Comparison of ENCODE assay signal across 1 cellular context in the genomic region with DNA sequence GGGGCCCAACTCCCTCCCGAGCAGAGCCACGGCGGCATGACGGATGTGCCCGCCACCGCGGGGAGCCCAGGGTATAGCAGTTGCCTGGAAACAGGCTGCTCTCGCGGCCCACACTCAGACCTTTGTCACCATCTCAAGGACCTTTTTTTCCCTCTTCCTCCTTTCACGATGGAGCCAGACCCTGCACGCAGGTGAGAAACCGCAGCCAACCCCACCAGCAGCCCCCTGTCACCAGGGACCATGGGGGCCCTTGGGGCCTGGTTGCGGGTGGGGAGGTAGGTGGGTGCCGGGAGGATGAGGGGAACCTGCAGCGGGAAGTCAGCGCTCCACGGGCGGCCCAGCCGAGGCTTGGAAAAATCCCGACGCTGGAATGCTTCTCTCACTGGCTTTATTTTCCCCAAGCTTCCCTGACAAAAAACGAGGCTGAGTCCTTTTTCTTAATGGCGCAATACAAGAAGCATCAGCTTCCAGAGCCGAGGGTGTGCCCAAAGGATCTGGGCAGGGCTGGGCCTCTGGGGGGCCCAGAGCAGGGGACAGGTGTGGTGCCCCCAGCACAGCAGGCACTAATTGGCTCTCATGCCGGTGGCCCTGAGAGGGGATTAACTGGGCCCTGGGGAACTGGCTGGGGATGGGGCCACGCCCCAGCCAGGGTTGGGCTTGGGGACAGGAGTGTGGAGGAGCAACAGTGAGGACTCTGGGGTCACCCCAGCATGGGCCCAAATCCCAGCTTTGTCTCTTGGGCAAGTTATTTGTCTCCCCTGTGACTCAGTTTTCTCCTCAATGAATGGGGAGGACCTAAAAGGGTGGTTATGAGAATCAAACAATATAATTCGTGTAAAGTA.
TF ChIP-seq lines count a peak whose summit lies in the region.

No MANE protein-coding gene starts in this region.

TF ChIP-seq in HepG2, 621 proteins besides CTCF, POLR2A, EP300 and RAD21 (continued from another document and continues in another):
- TF ChIP-seq, protein P1, sequence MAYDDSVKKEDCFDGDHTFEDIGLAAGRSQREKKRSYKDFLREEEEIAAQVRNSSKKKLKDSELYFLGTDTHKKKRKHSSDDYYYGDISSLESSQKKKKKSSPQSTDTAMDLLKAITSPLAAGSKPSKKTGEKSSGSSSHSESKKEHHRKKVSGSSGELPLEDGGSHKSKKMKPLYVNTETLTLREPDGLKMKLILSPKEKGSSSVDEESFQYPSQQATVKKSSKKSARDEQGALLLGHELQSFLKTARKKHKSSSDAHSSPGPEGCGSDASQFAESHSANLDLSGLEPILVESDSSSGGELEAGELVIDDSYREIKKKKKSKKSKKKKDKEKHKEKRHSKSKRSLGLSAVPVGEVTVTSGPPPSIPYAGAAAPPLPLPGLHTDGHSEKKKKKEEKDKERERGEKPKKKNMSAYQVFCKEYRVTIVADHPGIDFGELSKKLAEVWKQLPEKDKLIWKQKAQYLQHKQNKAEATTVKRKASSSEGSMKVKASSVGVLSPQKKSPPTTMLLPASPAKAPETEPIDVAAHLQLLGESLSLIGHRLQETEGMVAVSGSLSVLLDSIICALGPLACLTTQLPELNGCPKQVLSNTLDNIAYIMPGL (CRISPR knock-in tag; IDR thresholded peaks at IDR 0.05; ENCODE audit: borderline replicate concordance in 1 of 2, low read depth in 1 of 2) = no peak; a peak in 1 of 4 replicates
- TF ChIP-seq, protein P2, sequence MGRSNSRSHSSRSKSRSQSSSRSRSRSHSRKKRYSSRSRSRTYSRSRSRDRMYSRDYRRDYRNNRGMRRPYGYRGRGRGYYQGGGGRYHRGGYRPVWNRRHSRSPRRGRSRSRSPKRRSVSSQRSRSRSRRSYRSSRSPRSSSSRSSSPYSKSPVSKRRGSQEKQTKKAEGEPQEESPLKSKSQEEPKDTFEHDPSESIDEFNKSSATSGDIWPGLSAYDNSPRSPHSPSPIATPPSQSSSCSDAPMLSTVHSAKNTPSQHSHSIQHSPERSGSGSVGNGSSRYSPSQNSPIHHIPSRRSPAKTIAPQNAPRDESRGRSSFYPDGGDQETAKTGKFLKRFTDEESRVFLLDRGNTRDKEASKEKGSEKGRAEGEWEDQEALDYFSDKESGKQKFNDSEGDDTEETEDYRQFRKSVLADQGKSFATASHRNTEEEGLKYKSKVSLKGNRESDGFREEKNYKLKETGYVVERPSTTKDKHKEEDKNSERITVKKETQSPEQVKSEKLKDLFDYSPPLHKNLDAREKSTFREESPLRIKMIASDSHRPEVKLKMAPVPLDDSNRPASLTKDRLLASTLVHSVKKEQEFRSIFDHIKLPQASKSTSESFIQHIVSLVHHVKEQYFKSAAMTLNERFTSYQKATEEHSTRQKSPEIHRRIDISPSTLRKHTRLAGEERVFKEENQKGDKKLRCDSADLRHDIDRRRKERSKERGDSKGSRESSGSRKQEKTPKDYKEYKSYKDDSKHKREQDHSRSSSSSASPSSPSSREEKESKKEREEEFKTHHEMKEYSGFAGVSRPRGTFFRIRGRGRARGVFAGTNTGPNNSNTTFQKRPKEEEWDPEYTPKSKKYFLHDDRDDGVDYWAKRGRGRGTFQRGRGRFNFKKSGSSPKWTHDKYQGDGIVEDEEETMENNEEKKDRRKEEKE (IDR thresholded peaks at IDR 0.05) = no peak
- TF ChIP-seq ZNF724P (CRISPR knock-in tag; IDR thresholded peaks at IDR 0.05; ENCODE audit: borderline replicate concordance) (no peak), ZNF782 (CRISPR knock-in tag; IDR thresholded peaks at IDR 0.05; ENCODE audit: borderline replicate concordance) (peak; percentile 27; the same call in 1 of the 2 replicates), KMT2A (CRISPR knock-in tag; IDR thresholded peaks at IDR 0.05) (peak; percentile 49; the same call in 1 of the 2 replicates), ZC3H13 (CRISPR knock-in tag; IDR thresholded peaks at IDR 0.05) (peak; percentile 71; the same call in 1 of the 2 replicates), ZSCAN31 (CRISPR knock-in tag; IDR thresholded peaks at IDR 0.05; ENCODE audit: low read depth) (peak; percentile 70; the same call in 1 of the 2 replicates), SALL1 (CRISPR knock-in tag; IDR thresholded peaks at IDR 0.05) (peak; percentile 65), ZNF10 (CRISPR knock-in tag; IDR thresholded peaks at IDR 0.05; ENCODE audit: borderline replicate concordance, low read depth) (no peak), GFI1 (CRISPR knock-in tag; IDR thresholded peaks at IDR 0.05; ENCODE audit: borderline replicate concordance) (0 out of 2 replicates have a peak, but pooled peaks have one; percentile 39), HNRNPLL (IDR thresholded peaks at IDR 0.05; ENCODE audit: low read depth, low read length, poor library complexity, severe bottlenecking) (peak; percentile 36), ZFX (CRISPR knock-in tag; IDR thresholded peaks at IDR 0.05; ENCODE audit: low read depth) (peak; percentile 49; the same call in 1 of the 2 replicates), ZNF572 (CRISPR knock-in tag; IDR thresholded peaks at IDR 0.05) (peak; percentile 13; the same call in 1 of the 2 replicates), ZNF773 (CRISPR knock-in tag; IDR thresholded peaks at IDR 0.05; ENCODE audit: borderline replicate concordance) (peak; percentile 48; the same call in 1 of the 2 replicates)
- TF ChIP-seq, protein P3, sequence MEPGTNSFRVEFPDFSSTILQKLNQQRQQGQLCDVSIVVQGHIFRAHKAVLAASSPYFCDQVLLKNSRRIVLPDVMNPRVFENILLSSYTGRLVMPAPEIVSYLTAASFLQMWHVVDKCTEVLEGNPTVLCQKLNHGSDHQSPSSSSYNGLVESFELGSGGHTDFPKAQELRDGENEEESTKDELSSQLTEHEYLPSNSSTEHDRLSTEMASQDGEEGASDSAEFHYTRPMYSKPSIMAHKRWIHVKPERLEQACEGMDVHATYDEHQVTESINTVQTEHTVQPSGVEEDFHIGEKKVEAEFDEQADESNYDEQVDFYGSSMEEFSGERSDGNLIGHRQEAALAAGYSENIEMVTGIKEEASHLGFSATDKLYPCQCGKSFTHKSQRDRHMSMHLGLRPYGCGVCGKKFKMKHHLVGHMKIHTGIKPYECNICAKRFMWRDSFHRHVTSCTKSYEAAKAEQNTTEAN (CRISPR knock-in tag; conservative IDR thresholded peaks at IDR 0.05) = 0 out of 2 replicates have a peak, but pooled peaks have one; percentile 36
- TF ChIP-seq, protein P4, sequence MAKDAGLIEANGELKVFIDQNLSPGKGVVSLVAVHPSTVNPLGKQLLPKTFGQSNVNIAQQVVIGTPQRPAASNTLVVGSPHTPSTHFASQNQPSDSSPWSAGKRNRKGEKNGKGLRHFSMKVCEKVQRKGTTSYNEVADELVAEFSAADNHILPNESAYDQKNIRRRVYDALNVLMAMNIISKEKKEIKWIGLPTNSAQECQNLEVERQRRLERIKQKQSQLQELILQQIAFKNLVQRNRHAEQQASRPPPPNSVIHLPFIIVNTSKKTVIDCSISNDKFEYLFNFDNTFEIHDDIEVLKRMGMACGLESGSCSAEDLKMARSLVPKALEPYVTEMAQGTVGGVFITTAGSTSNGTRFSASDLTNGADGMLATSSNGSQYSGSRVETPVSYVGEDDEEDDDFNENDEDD (CRISPR knock-in tag; IDR thresholded peaks at IDR 0.05; ENCODE audit: borderline replicate concordance) = peak; percentile 24; the same call in 1 of the 2 replicates
- TF ChIP-seq, protein P5, sequence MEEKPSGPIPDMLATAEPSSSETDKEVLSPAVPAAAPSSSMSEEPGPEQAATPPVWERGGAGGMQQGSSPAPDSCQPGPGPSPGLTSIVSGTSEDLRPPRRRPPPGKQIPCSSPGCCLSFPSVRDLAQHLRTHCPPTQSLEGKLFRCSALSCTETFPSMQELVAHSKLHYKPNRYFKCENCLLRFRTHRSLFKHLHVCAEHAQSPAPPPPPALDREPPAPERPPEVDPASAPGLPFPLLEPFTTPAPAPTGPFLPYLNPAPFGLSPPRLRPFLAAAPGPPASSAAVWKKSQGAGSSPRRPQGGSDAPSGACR (CRISPR knock-in tag; IDR thresholded peaks at IDR 0.05) = peak; percentile 87
- TF ChIP-seq, protein P6, sequence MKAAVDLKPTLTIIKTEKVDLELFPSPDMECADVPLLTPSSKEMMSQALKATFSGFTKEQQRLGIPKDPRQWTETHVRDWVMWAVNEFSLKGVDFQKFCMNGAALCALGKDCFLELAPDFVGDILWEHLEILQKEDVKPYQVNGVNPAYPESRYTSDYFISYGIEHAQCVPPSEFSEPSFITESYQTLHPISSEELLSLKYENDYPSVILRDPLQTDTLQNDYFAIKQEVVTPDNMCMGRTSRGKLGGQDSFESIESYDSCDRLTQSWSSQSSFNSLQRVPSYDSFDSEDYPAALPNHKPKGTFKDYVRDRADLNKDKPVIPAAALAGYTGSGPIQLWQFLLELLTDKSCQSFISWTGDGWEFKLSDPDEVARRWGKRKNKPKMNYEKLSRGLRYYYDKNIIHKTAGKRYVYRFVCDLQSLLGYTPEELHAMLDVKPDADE (CRISPR knock-in tag; IDR thresholded peaks at IDR 0.05) = no peak
- TF ChIP-seq, protein P7, sequence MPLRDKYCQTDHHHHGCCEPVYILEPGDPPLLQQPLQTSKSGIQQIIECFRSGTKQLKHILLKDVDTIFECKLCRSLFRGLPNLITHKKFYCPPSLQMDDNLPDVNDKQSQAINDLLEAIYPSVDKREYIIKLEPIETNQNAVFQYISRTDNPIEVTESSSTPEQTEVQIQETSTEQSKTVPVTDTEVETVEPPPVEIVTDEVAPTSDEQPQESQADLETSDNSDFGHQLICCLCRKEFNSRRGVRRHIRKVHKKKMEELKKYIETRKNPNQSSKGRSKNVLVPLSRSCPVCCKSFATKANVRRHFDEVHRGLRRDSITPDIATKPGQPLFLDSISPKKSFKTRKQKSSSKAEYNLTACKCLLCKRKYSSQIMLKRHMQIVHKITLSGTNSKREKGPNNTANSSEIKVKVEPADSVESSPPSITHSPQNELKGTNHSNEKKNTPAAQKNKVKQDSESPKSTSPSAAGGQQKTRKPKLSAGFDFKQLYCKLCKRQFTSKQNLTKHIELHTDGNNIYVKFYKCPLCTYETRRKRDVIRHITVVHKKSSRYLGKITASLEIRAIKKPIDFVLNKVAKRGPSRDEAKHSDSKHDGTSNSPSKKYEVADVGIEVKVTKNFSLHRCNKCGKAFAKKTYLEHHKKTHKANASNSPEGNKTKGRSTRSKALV (CRISPR knock-in tag; IDR thresholded peaks at IDR 0.05) = peak; percentile 34; the same call in 1 of the 2 replicates
- TF ChIP-seq, protein P8, sequence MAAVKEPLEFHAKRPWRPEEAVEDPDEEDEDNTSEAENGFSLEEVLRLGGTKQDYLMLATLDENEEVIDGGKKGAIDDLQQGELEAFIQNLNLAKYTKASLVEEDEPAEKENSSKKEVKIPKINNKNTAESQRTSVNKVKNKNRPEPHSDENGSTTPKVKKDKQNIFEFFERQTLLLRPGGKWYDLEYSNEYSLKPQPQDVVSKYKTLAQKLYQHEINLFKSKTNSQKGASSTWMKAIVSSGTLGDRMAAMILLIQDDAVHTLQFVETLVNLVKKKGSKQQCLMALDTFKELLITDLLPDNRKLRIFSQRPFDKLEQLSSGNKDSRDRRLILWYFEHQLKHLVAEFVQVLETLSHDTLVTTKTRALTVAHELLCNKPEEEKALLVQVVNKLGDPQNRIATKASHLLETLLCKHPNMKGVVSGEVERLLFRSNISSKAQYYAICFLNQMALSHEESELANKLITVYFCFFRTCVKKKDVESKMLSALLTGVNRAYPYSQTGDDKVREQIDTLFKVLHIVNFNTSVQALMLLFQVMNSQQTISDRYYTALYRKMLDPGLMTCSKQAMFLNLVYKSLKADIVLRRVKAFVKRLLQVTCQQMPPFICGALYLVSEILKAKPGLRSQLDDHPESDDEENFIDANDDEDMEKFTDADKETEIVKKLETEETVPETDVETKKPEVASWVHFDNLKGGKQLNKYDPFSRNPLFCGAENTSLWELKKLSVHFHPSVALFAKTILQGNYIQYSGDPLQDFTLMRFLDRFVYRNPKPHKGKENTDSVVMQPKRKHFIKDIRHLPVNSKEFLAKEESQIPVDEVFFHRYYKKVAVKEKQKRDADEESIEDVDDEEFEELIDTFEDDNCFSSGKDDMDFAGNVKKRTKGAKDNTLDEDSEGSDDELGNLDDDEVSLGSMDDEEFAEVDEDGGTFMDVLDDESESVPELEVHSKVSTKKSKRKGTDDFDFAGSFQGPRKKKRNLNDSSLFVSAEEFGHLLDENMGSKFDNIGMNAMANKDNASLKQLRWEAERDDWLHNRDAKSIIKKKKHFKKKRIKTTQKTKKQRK (IDR thresholded peaks at IDR 0.05; ENCODE audit: low read length) = no peak
- TF ChIP-seq, protein P9, sequence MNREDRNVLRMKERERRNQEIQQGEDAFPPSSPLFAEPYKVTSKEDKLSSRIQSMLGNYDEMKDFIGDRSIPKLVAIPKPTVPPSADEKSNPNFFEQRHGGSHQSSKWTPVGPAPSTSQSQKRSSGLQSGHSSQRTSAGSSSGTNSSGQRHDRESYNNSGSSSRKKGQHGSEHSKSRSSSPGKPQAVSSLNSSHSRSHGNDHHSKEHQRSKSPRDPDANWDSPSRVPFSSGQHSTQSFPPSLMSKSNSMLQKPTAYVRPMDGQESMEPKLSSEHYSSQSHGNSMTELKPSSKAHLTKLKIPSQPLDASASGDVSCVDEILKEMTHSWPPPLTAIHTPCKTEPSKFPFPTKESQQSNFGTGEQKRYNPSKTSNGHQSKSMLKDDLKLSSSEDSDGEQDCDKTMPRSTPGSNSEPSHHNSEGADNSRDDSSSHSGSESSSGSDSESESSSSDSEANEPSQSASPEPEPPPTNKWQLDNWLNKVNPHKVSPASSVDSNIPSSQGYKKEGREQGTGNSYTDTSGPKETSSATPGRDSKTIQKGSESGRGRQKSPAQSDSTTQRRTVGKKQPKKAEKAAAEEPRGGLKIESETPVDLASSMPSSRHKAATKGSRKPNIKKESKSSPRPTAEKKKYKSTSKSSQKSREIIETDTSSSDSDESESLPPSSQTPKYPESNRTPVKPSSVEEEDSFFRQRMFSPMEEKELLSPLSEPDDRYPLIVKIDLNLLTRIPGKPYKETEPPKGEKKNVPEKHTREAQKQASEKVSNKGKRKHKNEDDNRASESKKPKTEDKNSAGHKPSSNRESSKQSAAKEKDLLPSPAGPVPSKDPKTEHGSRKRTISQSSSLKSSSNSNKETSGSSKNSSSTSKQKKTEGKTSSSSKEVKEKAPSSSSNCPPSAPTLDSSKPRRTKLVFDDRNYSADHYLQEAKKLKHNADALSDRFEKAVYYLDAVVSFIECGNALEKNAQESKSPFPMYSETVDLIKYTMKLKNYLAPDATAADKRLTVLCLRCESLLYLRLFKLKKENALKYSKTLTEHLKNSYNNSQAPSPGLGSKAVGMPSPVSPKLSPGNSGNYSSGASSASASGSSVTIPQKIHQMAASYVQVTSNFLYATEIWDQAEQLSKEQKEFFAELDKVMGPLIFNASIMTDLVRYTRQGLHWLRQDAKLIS (CRISPR knock-in tag; IDR thresholded peaks at IDR 0.05) = no peak
- TF ChIP-seq, protein P10, sequence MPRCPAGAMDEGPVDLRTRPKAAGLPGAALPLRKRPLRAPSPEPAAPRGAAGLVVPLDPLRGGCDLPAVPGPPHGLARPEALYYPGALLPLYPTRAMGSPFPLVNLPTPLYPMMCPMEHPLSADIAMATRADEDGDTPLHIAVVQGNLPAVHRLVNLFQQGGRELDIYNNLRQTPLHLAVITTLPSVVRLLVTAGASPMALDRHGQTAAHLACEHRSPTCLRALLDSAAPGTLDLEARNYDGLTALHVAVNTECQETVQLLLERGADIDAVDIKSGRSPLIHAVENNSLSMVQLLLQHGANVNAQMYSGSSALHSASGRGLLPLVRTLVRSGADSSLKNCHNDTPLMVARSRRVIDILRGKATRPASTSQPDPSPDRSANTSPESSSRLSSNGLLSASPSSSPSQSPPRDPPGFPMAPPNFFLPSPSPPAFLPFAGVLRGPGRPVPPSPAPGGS (CRISPR knock-in tag; IDR thresholded peaks at IDR 0.05) = peak; percentile 55; the same call in 1 of the 2 replicates
- TF ChIP-seq, protein P11, sequence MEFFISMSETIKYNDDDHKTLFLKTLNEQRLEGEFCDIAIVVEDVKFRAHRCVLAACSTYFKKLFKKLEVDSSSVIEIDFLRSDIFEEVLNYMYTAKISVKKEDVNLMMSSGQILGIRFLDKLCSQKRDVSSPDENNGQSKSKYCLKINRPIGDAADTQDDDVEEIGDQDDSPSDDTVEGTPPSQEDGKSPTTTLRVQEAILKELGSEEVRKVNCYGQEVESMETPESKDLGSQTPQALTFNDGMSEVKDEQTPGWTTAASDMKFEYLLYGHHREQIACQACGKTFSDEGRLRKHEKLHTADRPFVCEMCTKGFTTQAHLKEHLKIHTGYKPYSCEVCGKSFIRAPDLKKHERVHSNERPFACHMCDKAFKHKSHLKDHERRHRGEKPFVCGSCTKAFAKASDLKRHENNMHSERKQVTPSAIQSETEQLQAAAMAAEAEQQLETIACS (CRISPR knock-in tag; IDR thresholded peaks at IDR 0.05) = no peak
